In the genomic region with DNA sequence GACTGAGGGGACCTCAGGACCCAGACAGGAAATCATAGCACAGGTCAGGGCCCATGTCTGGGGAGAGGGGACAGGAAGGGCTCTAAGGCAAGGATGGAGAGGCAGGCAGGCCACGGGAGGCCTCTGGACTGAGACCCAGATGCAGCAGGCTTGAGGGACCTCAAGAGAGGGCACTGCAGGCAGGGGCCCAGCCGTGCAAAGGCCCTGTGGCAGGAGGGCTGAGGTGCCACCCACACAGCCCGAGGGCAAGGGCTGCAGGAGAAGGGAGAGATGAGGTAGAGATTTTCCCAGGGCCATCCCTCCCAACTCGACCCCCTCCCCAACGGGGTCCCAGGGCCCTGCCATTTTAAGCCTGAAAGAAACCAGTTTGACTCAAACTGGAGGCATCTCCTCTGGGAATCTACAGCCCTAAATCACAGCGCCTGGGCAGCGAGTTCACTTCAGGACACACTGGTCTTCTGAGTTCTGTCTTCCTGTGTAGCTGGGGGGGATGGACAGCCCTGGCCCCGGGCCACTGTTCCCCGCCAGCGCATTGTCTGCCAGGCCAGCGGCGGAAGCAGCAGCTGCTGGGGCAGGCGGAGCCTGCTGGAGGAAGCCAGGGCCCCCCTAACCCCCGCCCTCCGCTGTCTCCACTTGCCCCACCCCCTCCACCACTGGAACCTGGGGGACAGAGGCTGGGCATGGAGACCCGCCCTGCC, we compare ENCODE assay signal across 9 cellular contexts. TPM values are rescaled to one million over a fixed set of nuclear protein-coding genes. Genes with fewer than 3 reads are reported as not detected.
DNase-seq lines count a peak whose midpoint lies in the region; ATAC-seq and TF ChIP-seq lines count a peak whose summit lies in the region.
"Had no signal": no experiment of that assay in that cellular context is flagged by ENCODE, and none has a peak within 500 bp of the region (broad histone marks: within the 10 kb centered on the region; RNA-seq: fewer than 3 reads in every experiment).

No MANE protein-coding gene starts in this region.

- H3K27ac Mint-ChIP-seq in neural crest cell (ENCODE audit: unreplicated experiment) = peak overlapping the region; percentile 57
- H3K27ac Mint-ChIP-seq in activated naive CD4-positive, alpha-beta T cell treated with anti-CD3 and anti-CD28 coated beads, Interleukin-2, amount 10 ng/mL, durations not matched to agents 7 days and 5 days = no peak overlapping the region

- peaks cover 3% of the 10 kb centered on the region for H3K9me3 Mint-ChIP-seq in neural crest cell
- H3K9me3 Mint-ChIP-seq in activated naive CD4-positive, alpha-beta T cell treated with anti-CD3 and anti-CD28 coated beads, Interleukin-2, amount 10 ng/mL, durations not matched to agents 7 days and 5 days = no peaks in the 10 kb centered on the region

- H3K36me3 ChIP-seq in KOPT-K1 (ENCODE audit: insufficient read depth, low read length) = no peaks in the 10 kb centered on the region
- H3K36me3 ChIP-seq: cardiac muscle cell had no signal

- no peaks in the 10 kb centered on the region for H3K9me3 ChIP-seq in KOPT-K1 (ENCODE audit: insufficient read depth, low read length, poor library complexity, severe bottlenecking)

- no peak for TF ChIP-seq CTCF in neural crest cell (conservative IDR thresholded peaks at IDR 0.05)

- peak overlapping the region; percentile 27 for H3K27ac ChIP-seq in KOPT-K1 (ENCODE audit: low read depth, low read length, poor library complexity, severe bottlenecking)
- H3K27ac ChIP-seq: cardiac muscle cell had no signal

- H3K4me3 Mint-ChIP-seq in neural crest cell = no peak overlapping the region
- H3K4me3 Mint-ChIP-seq in activated naive CD4-positive, alpha-beta T cell treated with anti-CD3 and anti-CD28 coated beads, Interleukin-2, amount 10 ng/mL, durations not matched to agents 7 days and 5 days = no peak overlapping the region

- no peak for ATAC-seq in HG02981 (IDR thresholded peaks at IDR 0.05; ENCODE audit: unreplicated experiment)

- in situ Hi-C loops in G401 (cut with HindIII; ENCODE audit: low sequenced_read_pairs) = no loop called here

- CTCF ChIA-PET in activated naive CD4-positive, alpha-beta T cell treated with anti-CD3 and anti-CD28 coated beads, Interleukin-2, amount 10 ng/mL, durations not matched to agents 7 days and 5 days (lab: Charles Lee) = interaction anchor here (1.1 to 5.7 kb wide), 5 partner anchors 10 to 125 kb away, joined by 3 to 58 read pairs (median 5); no protein-coding TSS in a partner anchor

- peak; percentile 84 to 92 for DNase-seq in AML-193 (lab: John Stamatoyannopoulos, UW)
- peak; percentile 71 for DNase-seq in T1000 (lab: John Stamatoyannopoulos, UW)
- peak; percentile 93 for DNase-seq in fibroblast of the conjunctiva (ENCODE audit: low read depth)
- no peak for DNase-seq in neural crest cell (ENCODE audit: low read depth, low spot score)
- DNase-seq in activated naive CD4-positive, alpha-beta T cell treated with anti-CD3 and anti-CD28 coated beads, Interleukin-2, amount 10 ng/mL, durations not matched to agents 7 days and 5 days = no peak
- DNase-seq in G401 (ENCODE audit: low spot score) = no peak

- H3K36me3 Mint-ChIP-seq in neural crest cell (ENCODE audit: low read depth) = no peaks in the 10 kb centered on the region
- H3K36me3 Mint-ChIP-seq in activated naive CD4-positive, alpha-beta T cell treated with anti-CD3 and anti-CD28 coated beads, Interleukin-2, amount 10 ng/mL, durations not matched to agents 7 days and 5 days = no peaks in the 10 kb centered on the region

- peaks cover 2% of the 10 kb centered on the region for H3K27me3 Mint-ChIP-seq in neural crest cell (ENCODE audit: low read depth)
- H3K27me3 Mint-ChIP-seq in activated naive CD4-positive, alpha-beta T cell treated with anti-CD3 and anti-CD28 coated beads, Interleukin-2, amount 10 ng/mL, durations not matched to agents 7 days and 5 days = peaks cover 28% of the 10 kb centered on the region

- H3K4me1 Mint-ChIP-seq in neural crest cell = peaks cover 4% of the 10 kb centered on the region
- H3K4me1 Mint-ChIP-seq in activated naive CD4-positive, alpha-beta T cell treated with anti-CD3 and anti-CD28 coated beads, Interleukin-2, amount 10 ng/mL, durations not matched to agents 7 days and 5 days = peaks cover 6% of the 10 kb centered on the region

RNA-seq across cellular contexts. Expression of gene WNT7B, which starts 20.3 kb away (rescaled TPM):
- total RNA-seq in neural crest cell = 12.6 and 14.2 TPM in 2 replicates
- not detected in 2 replicates for total RNA-seq in G401 (2014; rRNA removed; shearing (Covaris generic))
- total RNA-seq: cardiac muscle cell had no signal

Comparison
In these comparisons a context has a peak if more than half of its experiments do, and no peak if none do; other contexts are left out.
1. DNase-seq: peak in AML-193 (2 of 2), T1000 (single experiment) and fibroblast of the conjunctiva (single experiment); none in neural crest cell (single experiment), activated naive CD4-positive, alpha-beta T cell treated with anti-CD3 and anti-CD28 coated beads, Interleukin-2, amount 10 ng/mL, durations not matched to agents 7 days and 5 days (single experiment) and G401 (single experiment).
2. RNA of gene WNT7B, which starts 20.3 kb away (total RNA-seq): 12.6 to 14.2 TPM in neural crest cell; not detected in G401; every median in the first group is over 10 times any median in the second.